ENCODE assay signal across 15 cellular contexts in genomic region chr20:59020938-59021551, GRCh38. TPM values are rescaled to one million over a fixed set of nuclear protein-coding genes. Genes with fewer than 3 reads are reported as not detected.
DNase-seq lines count a peak whose midpoint lies in the region; ATAC-seq and TF ChIP-seq lines count a peak whose summit lies in the region.
"Had no signal": no experiment of that assay in that cellular context is flagged by ENCODE, and none has a peak within 500 bp of the region (broad histone marks: within the 10 kb centered on the region; RNA-seq: fewer than 3 reads in every experiment).

No MANE protein-coding gene starts in this region.

- H3K14ac ChIP-seq in trophoblast cell (ENCODE audit: low read length) = no peak overlapping the region

- H3K4me3 ChIP-seq in RWPE2 (ENCODE audit: severe bottlenecking) (no peak overlapping the region), endodermal cell (ENCODE audit: low read length) (no peak overlapping the region), trophoblast cell (ENCODE audit: low read depth, low read length) (no peak overlapping the region)
- H3K4me3 ChIP-seq: stomach had no signal

- H3K4me1 ChIP-seq in RWPE2 (ENCODE audit: insufficient read depth, poor library complexity, severe bottlenecking) (peaks cover 21% of the 10 kb centered on the region), endodermal cell (ENCODE audit: control insufficient read depth, insufficient read depth, low read length) (no peaks in the 10 kb centered on the region), trophoblast cell (ENCODE audit: control insufficient read depth in 1 of 2, insufficient read depth in 2 of 2, low read length in 2 of 2) (peaks cover 3 to 14% of the 10 kb centered on the region in 2 experiments)
- H3K4me1 ChIP-seq: parathyroid adenoma had no signal

- H3K27ac Mint-ChIP-seq in endodermal cell = no peak overlapping the region

- no peak overlapping the region for H2BK5ac ChIP-seq in trophoblast cell (ENCODE audit: low read depth, low read length, poor library complexity)

- H3K4me3 Mint-ChIP-seq in endodermal cell = no peak overlapping the region

- H2BK12ac ChIP-seq in trophoblast cell (ENCODE audit: low read length) = no peak overlapping the region

- H3K79me2 ChIP-seq in trophoblast cell (ENCODE audit: control insufficient read depth, insufficient read depth, low read length, poor library complexity) = no peaks in the 10 kb centered on the region

- no peak overlapping the region for H4K91ac ChIP-seq in trophoblast cell (ENCODE audit: low read depth, low read length)

- H3K4me1 Mint-ChIP-seq in endodermal cell = peaks cover 4% of the 10 kb centered on the region

- H3K4me2 ChIP-seq in trophoblast cell (ENCODE audit: low read length) = no peak overlapping the region

- no peak overlapping the region for H2BK120ac ChIP-seq in trophoblast cell (ENCODE audit: insufficient read depth, low read length, poor library complexity)

- H3K23ac ChIP-seq in trophoblast cell (ENCODE audit: low read length) = no peak overlapping the region

- DNase-seq in activated CD4-positive, alpha-beta T cell treated with anti-CD3 and anti-CD28 coated beads for 48 hours = peak; percentile 1
- DNase-seq in activated CD4-positive, alpha-beta T cell treated with anti-CD3 and anti-CD28 coated beads, Interleukin-2, amount 50 U/mL, for 4 hours = no peak
- DNase-seq in RWPE2 (ENCODE audit: low spot score) (peak; percentile 64), endodermal cell (no peak), trophoblast cell (peak; percentile 32 to 35)
- DNase-seq: ACHN, DMS153, NCI-H774, stomach had no signal

- H3K4ac ChIP-seq in trophoblast cell (ENCODE audit: low read depth, low read length) = no peak overlapping the region

- H3K9me3 ChIP-seq in RWPE2 (ENCODE audit: severe bottlenecking) (no peaks in the 10 kb centered on the region), endodermal cell (ENCODE audit: control insufficient read depth, low read length) (no peaks in the 10 kb centered on the region), trophoblast cell (ENCODE audit: insufficient read depth, low read depth, low read length) (peaks cover 2% of the 10 kb centered on the region)
- H3K9me3 ChIP-seq: stomach had no signal

- TF ChIP-seq CTCF in RWPE2 (IDR thresholded peaks at IDR 0.05; ENCODE audit: poor library complexity, severe bottlenecking) (no peak), endodermal cell (conservative IDR thresholded peaks at IDR 0.05) (no peak)

- peaks cover 28% of the 10 kb centered on the region for H3K27me3 Mint-ChIP-seq in endodermal cell (ENCODE audit: insufficient read depth)

- no peaks in the 10 kb centered on the region for H3K79me1 ChIP-seq in trophoblast cell (ENCODE audit: low read length)

- H3K9me3 Mint-ChIP-seq in endodermal cell = no peaks in the 10 kb centered on the region

- H3K36me3 ChIP-seq in RWPE2 (ENCODE audit: low read depth) (peaks cover 26% of the 10 kb centered on the region), endodermal cell (ENCODE audit: control insufficient read depth, insufficient read depth, low read length) (peaks cover 33% of the 10 kb centered on the region), trophoblast cell (ENCODE audit: control insufficient read depth in 1 of 2, insufficient read depth in 2 of 2, low read length in 2 of 2) (peaks cover 16 to 23% of the 10 kb centered on the region in 2 experiments)

- 50 to 51% methylated on average over 2 to 5 of the region's 5 CpGs for WGBS in endodermal cell (ENCODE audit: insufficient coverage in 1 of 2, insufficient read length in 1 of 2), 2 experiments
- WGBS in trophoblast cell (ENCODE audit: extremely low coverage, insufficient coverage, insufficient read length) = no CpG with 5 or more reads among the region's 5 CpGs

- H3K27ac ChIP-seq in RWPE2 (ENCODE audit: poor library complexity, severe bottlenecking) = peak overlapping the region; percentile 61
- H3K27ac ChIP-seq in endodermal cell (ENCODE audit: low read depth, low read length) = peak overlapping the region; percentile 87
- peak overlapping the region; percentile 28 for H3K27ac ChIP-seq in trophoblast cell (ENCODE audit: low read depth, low read length)
- H3K27ac ChIP-seq: parathyroid adenoma, stomach had no signal

- H3K27me3 ChIP-seq in RWPE2 (ENCODE audit: insufficient read depth, poor library complexity, severe bottlenecking) = no peaks in the 10 kb centered on the region
- no peaks in the 10 kb centered on the region for H3K27me3 ChIP-seq in endodermal cell (ENCODE audit: control insufficient read depth, insufficient read depth, low read length, poor library complexity, severe bottlenecking)
- H3K27me3 ChIP-seq in trophoblast cell (ENCODE audit: insufficient read depth, low read length) = no peaks in the 10 kb centered on the region
- H3K27me3 ChIP-seq: stomach had no signal

- no peak overlapping the region for H2AK5ac ChIP-seq in trophoblast cell (ENCODE audit: low read length)

- no peak overlapping the region for H4K12ac ChIP-seq in trophoblast cell (ENCODE audit: low read depth, low read length)

- peak; percentile 84 for ATAC-seq in RWPE2 (ENCODE audit: low read depth)
- ATAC-seq in GM21737 (IDR thresholded peaks at IDR 0.05; ENCODE audit: unreplicated experiment) = no peak
- ATAC-seq in GM19455 (IDR thresholded peaks at IDR 0.05; ENCODE audit: unreplicated experiment) = no peak
- ATAC-seq in GM21360 (IDR thresholded peaks at IDR 0.05; ENCODE audit: unreplicated experiment) = no peak
- ATAC-seq: left lobe of liver had no signal

- no peak overlapping the region for H3K18ac ChIP-seq in trophoblast cell (ENCODE audit: low read length)

- no peak overlapping the region for H4K8ac ChIP-seq in trophoblast cell (ENCODE audit: low read depth, low read length)

- H3K36me3 Mint-ChIP-seq in endodermal cell (ENCODE audit: low read depth) = peaks cover 36% of the 10 kb centered on the region

- H3K9ac ChIP-seq in endodermal cell (ENCODE audit: extremely low read depth, low read length, poor library complexity, severe bottlenecking) (no peak overlapping the region), trophoblast cell (ENCODE audit: low read length) (no peak overlapping the region)
- H3K9ac ChIP-seq: parathyroid adenoma had no signal

- no peak overlapping the region for H2AFZ ChIP-seq in trophoblast cell (ENCODE audit: insufficient read depth, low read length, poor library complexity)
- H2AFZ ChIP-seq: parathyroid adenoma had no signal

RNA-seq across cellular contexts. Expression of gene TUBB1, which starts 1.8 kb away (rescaled TPM):
- total RNA-seq in endodermal cell = not detected
- not detected for polyA plus RNA-seq in endodermal cell (2013, experiment 1 of 2)
- polyA plus RNA-seq in endodermal cell (2013, experiment 2 of 2) = not detected
- 0.12 TPM in 2 replicates for polyA plus RNA-seq in trophoblast cell (2013)
- total RNA-seq: T-helper 1 cell treated with Interleukin-12 subunit alpha and Interleukin-12 subunit beta and Interleukin-4 antibody, amounts not matched to agents 30 ng/mL and 1 ng/mL, for 36 hours had no signal

RNA-seq across cellular contexts. Expression of gene ATP5F1E, which starts 11.1 kb away (rescaled TPM):
- 10 to 100 TPM; 52.6 to 62.6 TPM for total RNA-seq in endodermal cell
- polyA plus RNA-seq in endodermal cell (2013, experiment 1 of 2) = 73.3 TPM
- 79.4 TPM for polyA plus RNA-seq in endodermal cell (2013, experiment 2 of 2)
- 59.8 and 60.8 TPM in 2 replicates for polyA plus RNA-seq in trophoblast cell (2013)

RNA-seq across cellular contexts. Expression of gene CTSZ, which starts 14.0 kb away (rescaled TPM):
- total RNA-seq in endodermal cell = 10 to 100 TPM; 55.9 to 76.6 TPM
- polyA plus RNA-seq in endodermal cell (2013, experiment 1 of 2) = 33.0 TPM
- polyA plus RNA-seq in endodermal cell (2013, experiment 2 of 2) = 30.2 TPM
- 62.0 and 62.5 TPM in 2 replicates for polyA plus RNA-seq in trophoblast cell (2013)

RNA-seq across cellular contexts. Expression of gene PRELID3B, which starts 21.5 kb away (rescaled TPM):
- total RNA-seq in endodermal cell = 10 to 100 TPM; 48.6 to 50.8 TPM
- 54.6 TPM for polyA plus RNA-seq in endodermal cell (2013, experiment 1 of 2)
- polyA plus RNA-seq in endodermal cell (2013, experiment 2 of 2) = 51.3 TPM
- 15.5 and 16.5 TPM in 2 replicates for polyA plus RNA-seq in trophoblast cell (2013)

RNA-seq across cellular contexts. Expression of gene NELFCD, which starts 40.0 kb away (rescaled TPM):
- total RNA-seq in endodermal cell = 10 to 100 TPM; 66.6 to 72.5 TPM
- 126 TPM for polyA plus RNA-seq in endodermal cell (2013, experiment 1 of 2)
- 112 TPM for polyA plus RNA-seq in endodermal cell (2013, experiment 2 of 2)
- 40.7 and 44.1 TPM in 2 replicates for polyA plus RNA-seq in trophoblast cell (2013)

Comparison
In these comparisons a context has a peak if more than half of its experiments do, and no peak if none do; other contexts are left out.
1. DNase-seq: peak in activated CD4-positive, alpha-beta T cell treated with anti-CD3 and anti-CD28 coated beads for 48 hours (single experiment), RWPE2 (single experiment) and trophoblast cell (2 of 2); none in activated CD4-positive, alpha-beta T cell treated with anti-CD3 and anti-CD28 coated beads, Interleukin-2, amount 50 U/mL, for 4 hours (0 of 2) and endodermal cell (single experiment).
2. H3K27ac ChIP-seq: peak in every context shown above with its lines; median percentile 87 in endodermal cell; 61 in RWPE2; 28 in trophoblast cell.